Comparison of ENCODE assay signal across 1 cellular context in genomic region chr3:16252988-16253387, GRCh38.
TF ChIP-seq lines count a peak whose summit lies in the region.

No MANE protein-coding gene starts in this region.

TF ChIP-seq in HepG2, 621 proteins besides CTCF, POLR2A, EP300 and RAD21:
- TF ChIP-seq ELF1 (CRISPR knock-in tag; IDR thresholded peaks at IDR 0.05), result 0 out of 2 replicates have a peak, but pooled peaks have one; percentile 5
- TF ChIP-seq TEF (CRISPR knock-in tag; IDR thresholded peaks at IDR 0.05), result no peak
- TF ChIP-seq ARID3A (IDR thresholded peaks at IDR 0.05; ENCODE audit: low read depth, low read length), result no peak
- TF ChIP-seq SETDB1 (CRISPR knock-in tag; IDR thresholded peaks at IDR 0.05; ENCODE audit: borderline replicate concordance), result 0 out of 2 replicates have a peak, but pooled peaks have one; percentile 59
- TF ChIP-seq MAX (IDR thresholded peaks at IDR 0.05), result peak; percentile 22; the same call in 1 of the 2 replicates
